1 cellular context compared by ENCODE assay signal in genomic region chr10:69048103-69048502, GRCh38.
TF ChIP-seq lines count a peak whose summit lies in the region.

No MANE protein-coding gene starts in this region.

TF ChIP-seq in GM23338, 12 proteins besides CTCF, POLR2A, EP300 and RAD21 (continued from another document):
- TF ChIP-seq ZNF462 (CRISPR knock-in tag; IDR thresholded peaks at IDR 0.05) (no peak), POLR2AphosphoS5 (IDR thresholded peaks at IDR 0.05; ENCODE audit: low read depth) (no peak), EZH2 (IDR thresholded peaks at IDR 0.05; ENCODE audit: low read depth, unreplicated experiment) (no peak), ZNF331 (CRISPR knock-in tag; IDR thresholded peaks at IDR 0.05; ENCODE audit: low read depth) (no peak), STAT1 (IDR thresholded peaks at IDR 0.05; ENCODE audit: unreplicated experiment) (no peak), NANOG (IDR thresholded peaks at IDR 0.05; ENCODE audit: borderline replicate concordance) (no peak), ZNF114 (CRISPR knock-in tag; IDR thresholded peaks at IDR 0.05) (no peak), EZH2phosphoT487 (IDR thresholded peaks at IDR 0.05; ENCODE audit: unreplicated experiment) (no peak), CREB1 (CRISPR knock-in tag; IDR thresholded peaks at IDR 0.05; ENCODE audit: low read depth) (no peak), REST (IDR thresholded peaks at IDR 0.05; ENCODE audit: unreplicated experiment) (no peak)
